Comparison of ENCODE assay signal across 1 cellular context in the genomic region with DNA sequence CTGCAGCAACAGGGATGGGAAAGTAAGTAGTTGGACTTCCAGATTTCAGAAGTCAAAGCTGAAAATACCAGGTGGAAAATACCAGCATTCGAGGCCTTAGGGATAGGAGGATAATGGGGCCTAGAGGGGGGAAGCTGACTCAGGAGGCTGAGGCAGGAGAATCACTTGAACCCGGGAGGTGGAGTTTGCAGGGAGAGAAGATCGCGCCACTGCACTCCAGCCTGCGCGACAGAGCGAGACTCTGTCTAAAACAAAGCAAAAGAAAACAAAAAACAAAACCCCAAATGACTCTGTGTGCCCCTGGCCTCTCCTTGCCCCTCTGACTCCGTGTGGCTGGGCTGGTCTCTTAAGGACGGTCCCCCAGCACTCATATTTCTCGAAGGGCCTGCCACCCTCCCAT.
TF ChIP-seq lines count a peak whose summit lies in the region.

No MANE protein-coding gene starts in this region.

TF ChIP-seq in endothelial cell of umbilical vein, 7 proteins besides CTCF, POLR2A, EP300 and RAD21:
- no peak for TF ChIP-seq FOS (IDR thresholded peaks at IDR 0.05; ENCODE audit: borderline replicate concordance, insufficient read depth, low read length)
- TF ChIP-seq EZH2 (IDR thresholded peaks at IDR 0.05; ENCODE audit: borderline replicate concordance, low read depth, low read length, severe bottlenecking) = no peak
- no peak for TF ChIP-seq GATA2 (IDR thresholded peaks at IDR 0.05; ENCODE audit: insufficient read depth, insufficient read length, low read depth, low read length)
- no peak for TF ChIP-seq MYC (IDR thresholded peaks at IDR 0.05; ENCODE audit: low read depth, low read length)
- no peak for TF ChIP-seq POLR2AphosphoS5 (IDR thresholded peaks at IDR 0.05; ENCODE audit: insufficient read depth, low read depth, low read length)
- TF ChIP-seq JUN (IDR thresholded peaks at IDR 0.05; ENCODE audit: borderline replicate concordance, insufficient read depth, insufficient read length, low read depth) = no peak
- TF ChIP-seq MAX (IDR thresholded peaks at IDR 0.05; ENCODE audit: insufficient read depth, insufficient read length) = no peak
